9 cellular contexts compared by ENCODE assay signal in genomic region chr12:47717443-47718193, GRCh38. TPM values are rescaled to one million over a fixed set of nuclear protein-coding genes. Genes with fewer than 3 reads are reported as not detected.
DNase-seq lines count a peak whose midpoint lies in the region; ATAC-seq and TF ChIP-seq lines count a peak whose summit lies in the region.
"Had no signal": no experiment of that assay in that cellular context is flagged by ENCODE, and none has a peak within 500 bp of the region (broad histone marks: within the 10 kb centered on the region; RNA-seq: fewer than 3 reads in every experiment).

No MANE protein-coding gene starts in this region.

- H3K79me2 ChIP-seq in hepatocyte: no peaks in the 10 kb centered on the region

- no peaks in the 10 kb centered on the region for H3K9me3 ChIP-seq in hepatocyte (ENCODE audit: low read depth)

- no peaks in the 10 kb centered on the region for H3K27me3 Mint-ChIP-seq in T-helper 1 cell treated with Interleukin-12 subunit alpha and Interleukin-12 subunit beta and Interleukin-4 antibody, amounts not matched to agents 30 μg/mL and 1 μg/mL, for 36 hours (ENCODE audit: low read depth)
- no peaks in the 10 kb centered on the region for H3K27me3 Mint-ChIP-seq in brain

- peak overlapping the region; percentile 72 for H3K27ac Mint-ChIP-seq in T-helper 1 cell treated with Interleukin-12 subunit alpha and Interleukin-12 subunit beta and Interleukin-4 antibody, amounts not matched to agents 30 μg/mL and 1 μg/mL, for 36 hours
- H3K27ac Mint-ChIP-seq in brain: peak overlapping the region; percentile 52 to 87 (median 76)

- H3K4me3 ChIP-seq in hepatocyte: no peak overlapping the region
- no peak overlapping the region for H3K4me3 ChIP-seq in rectal smooth muscle tissue (ENCODE audit: low read length)

- H3K9ac ChIP-seq in rectal smooth muscle tissue (ENCODE audit: low read length): no peak overlapping the region

- DNase-seq in MV-4-11 (lab: John Stamatoyannopoulos, UW) (peak; percentile 71), hepatocyte (ENCODE audit: low spot score) (peak; percentile 90), RKO (ENCODE audit: low spot score) (no peak)

- H3K27me3 ChIP-seq in hepatocyte (no peaks in the 10 kb centered on the region), rectal smooth muscle tissue (ENCODE audit: control insufficient read depth, insufficient read depth, low read length) (no peaks in the 10 kb centered on the region)

- peak overlapping the region; percentile 25 for H3K4me3 Mint-ChIP-seq in T-helper 1 cell treated with Interleukin-12 subunit alpha and Interleukin-12 subunit beta and Interleukin-4 antibody, amounts not matched to agents 30 μg/mL and 1 μg/mL, for 36 hours
- peak overlapping the region in 1 of 5 experiments; percentile 16 for H3K4me3 Mint-ChIP-seq in brain
- H3K4me3 Mint-ChIP-seq: natural killer cell treated with Interleukin-12 subunit alpha and Interleukin-12 subunit beta and Interleukin-15 and Interleukin-18, amount 100 ng/mL, for 72 hours had no signal

- peak overlapping the region; percentile 80 for H2AFZ ChIP-seq in hepatocyte

- H3K36me3 Mint-ChIP-seq in T-helper 1 cell treated with Interleukin-12 subunit alpha and Interleukin-12 subunit beta and Interleukin-4 antibody, amounts not matched to agents 30 μg/mL and 1 μg/mL, for 36 hours (ENCODE audit: low read depth): peaks cover 5% of the 10 kb centered on the region
- H3K36me3 Mint-ChIP-seq in brain: no peaks in the 10 kb centered on the region
- H3K36me3 Mint-ChIP-seq: natural killer cell treated with Interleukin-12 subunit alpha and Interleukin-12 subunit beta and Interleukin-15 and Interleukin-18, amount 100 ng/mL, for 72 hours had no signal

- ATAC-seq in HG03159 (IDR thresholded peaks at IDR 0.05; ENCODE audit: unreplicated experiment): no peak

- WGBS in hepatocyte (ENCODE audit: low lambda C conversion rate, missing lambda C conversion rate): 21% methylated on average over 12 of the region's 13 CpGs

- no peaks in the 10 kb centered on the region for H4K20me1 ChIP-seq in hepatocyte (ENCODE audit: insufficient read depth, poor library complexity, severe bottlenecking)

- H3K27ac ChIP-seq in hepatocyte (peak overlapping the region; percentile 87), rectal smooth muscle tissue (ENCODE audit: low read depth, low read length) (peak overlapping the region; percentile 81)

- no peaks in the 10 kb centered on the region for H3K9me2 ChIP-seq in hepatocyte (replicated peaks; ENCODE audit: insufficient read depth)

- H3K36me3 ChIP-seq in hepatocyte (replicated peaks; ENCODE audit: insufficient read depth, low read depth) (no peaks in the 10 kb centered on the region), rectal smooth muscle tissue (ENCODE audit: control insufficient read depth, insufficient read depth, low read length) (no peaks in the 10 kb centered on the region)

- TF ChIP-seq CTCF in GM12874 (IDR thresholded peaks at IDR 0.05; ENCODE audit: insufficient read depth, low read depth, low read length): peak; percentile 73
- peak; percentile 65 to 79 for TF ChIP-seq CTCF in brain (conservative IDR thresholded peaks at IDR 0.05)
- TF ChIP-seq CTCF in hepatocyte (IDR thresholded peaks at IDR 0.05; ENCODE audit: poor library complexity): peak; percentile 82

- H3K4me1 Mint-ChIP-seq in T-helper 1 cell treated with Interleukin-12 subunit alpha and Interleukin-12 subunit beta and Interleukin-4 antibody, amounts not matched to agents 30 μg/mL and 1 μg/mL, for 36 hours (ENCODE audit: low read depth): peaks cover 34% of the 10 kb centered on the region
- peaks cover 40% of the 10 kb centered on the region for H3K4me1 Mint-ChIP-seq in brain

- peak overlapping the region; percentile 59 for H3K4me2 ChIP-seq in hepatocyte

- H3K4me1 ChIP-seq in hepatocyte (ENCODE audit: insufficient read depth): peaks cover 10% of the 10 kb centered on the region
- peaks cover 22% of the 10 kb centered on the region for H3K4me1 ChIP-seq in rectal smooth muscle tissue (ENCODE audit: control insufficient read depth, insufficient read depth, low read length)

- no peaks in the 10 kb centered on the region for H3K9me3 Mint-ChIP-seq in T-helper 1 cell treated with Interleukin-12 subunit alpha and Interleukin-12 subunit beta and Interleukin-4 antibody, amounts not matched to agents 30 μg/mL and 1 μg/mL, for 36 hours
- H3K9me3 Mint-ChIP-seq in brain: no peaks in the 10 kb centered on the region
- H3K9me3 Mint-ChIP-seq: natural killer cell treated with Interleukin-12 subunit alpha and Interleukin-12 subunit beta and Interleukin-15 and Interleukin-18, amount 100 ng/mL, for 72 hours had no signal

RNA-seq across cellular contexts. Expression of gene ENDOU, which starts 7.7 kb away (rescaled TPM):
- polyA plus RNA-seq in brain (ENCODE audit: insufficient read depth, low read depth, low replicate concordance) (0.80 TPM), hepatocyte (1.0 TPM in 1 of 2 replicates, not detected in the other)
- 0.30 and 1.8 TPM in 2 replicates for total RNA-seq in hepatocyte
- total RNA-seq: natural killer cell treated with Interleukin-12 subunit alpha and Interleukin-12 subunit beta and Interleukin-15 and Interleukin-18, amount 100 ng/mL, for 72 hours had no signal

RNA-seq across cellular contexts. Expression of gene RPAP3, which starts 11.8 kb away (rescaled TPM):
- polyA plus RNA-seq in brain (ENCODE audit: insufficient read depth, low read depth, low replicate concordance): 6.2 TPM
- 21.7 and 28.1 TPM in 2 replicates for total RNA-seq in hepatocyte
- 23.4 and 31.6 TPM in 2 replicates for polyA plus RNA-seq in hepatocyte

RNA-seq across cellular contexts. Expression of gene RAPGEF3, which starts 41.1 kb away (rescaled TPM):
- 10.3 TPM for polyA plus RNA-seq in brain (ENCODE audit: insufficient read depth, low read depth, low replicate concordance)
- total RNA-seq in hepatocyte: 1.0 and 2.6 TPM in 2 replicates
- 1.6 and 2.1 TPM in 2 replicates for polyA plus RNA-seq in hepatocyte

RNA-seq across cellular contexts. Expression of gene SLC48A1, which starts 55.4 kb away (rescaled TPM):
- 77.4 TPM for polyA plus RNA-seq in brain (ENCODE audit: insufficient read depth, low read depth, low replicate concordance)
- total RNA-seq in hepatocyte: 11.2 and 13.0 TPM in 2 replicates
- 20.2 and 22.6 TPM in 2 replicates for polyA plus RNA-seq in hepatocyte
